In the genomic region with DNA sequence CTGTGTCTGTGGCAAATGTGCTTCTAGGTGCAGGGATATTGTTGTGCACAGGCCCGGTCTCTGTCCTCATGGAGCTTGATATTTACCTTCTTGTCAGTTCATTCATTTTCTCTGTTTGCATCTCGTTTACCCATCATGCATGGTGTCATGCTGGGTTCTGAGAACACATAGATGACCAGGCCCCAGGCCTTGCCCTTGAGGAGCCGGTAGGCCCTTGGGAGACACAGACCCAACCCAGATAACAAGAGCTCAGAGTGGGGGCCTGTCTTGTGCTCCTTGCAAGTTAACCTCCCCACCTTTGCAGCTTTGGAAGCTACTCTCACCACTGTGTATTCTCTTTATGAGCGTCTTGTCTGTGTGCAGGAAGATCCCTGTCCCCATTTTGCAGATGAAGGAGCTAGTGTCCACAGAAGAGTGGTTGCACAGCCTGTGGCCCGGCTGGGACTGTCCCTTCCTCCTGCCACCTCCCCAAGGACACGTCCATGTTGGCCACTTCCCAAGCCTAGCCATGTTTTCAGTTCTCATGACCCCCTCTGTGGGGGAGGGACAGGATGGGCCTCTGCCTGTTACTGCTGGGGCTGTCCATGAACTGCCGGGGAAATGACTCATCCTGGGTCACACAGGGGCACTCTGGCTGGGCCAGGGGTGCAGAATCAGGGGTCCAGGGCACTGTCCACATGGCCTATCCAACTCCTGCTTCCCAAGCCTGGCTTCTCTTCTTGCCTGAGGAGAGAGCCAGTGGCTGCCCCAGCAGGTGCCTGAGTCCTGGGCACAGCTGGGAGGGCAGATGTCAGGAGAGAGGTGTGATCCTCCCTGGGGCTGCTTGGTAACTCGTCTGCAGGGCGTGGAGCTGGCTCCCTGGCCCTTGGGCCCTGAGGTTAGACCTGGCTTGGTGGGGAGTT, we compare ENCODE assay signal across 9 cellular contexts. TPM values are rescaled to one million over a fixed set of nuclear protein-coding genes. Genes with fewer than 3 reads are reported as not detected.
A peak's percentile ranks its signal among the peaks of the same experiment; 100 is the strongest.
DNase-seq lines count a peak whose midpoint lies in the region; ATAC-seq and TF ChIP-seq lines count a peak whose summit lies in the region.
"Had no signal": no experiment of that assay in that cellular context is flagged by ENCODE, and none has a peak within 500 bp of the region (broad histone marks: within the 10 kb centered on the region; RNA-seq: fewer than 3 reads in every experiment).

No MANE protein-coding gene starts in this region.

- peaks cover 69% of the 10 kb centered on the region for H3K4me1 ChIP-seq in PC-9 (replicated peaks; ENCODE audit: insufficient read depth)

- H3K27me3 Mint-ChIP-seq in natural killer cell treated with Interleukin-12 subunit alpha and Interleukin-12 subunit beta and Interleukin-15 and Interleukin-18, amount 100 ng/mL, for 72 hours: no peaks in the 10 kb centered on the region

- TF ChIP-seq CTCF in PC-9 (conservative IDR thresholded peaks at IDR 0.05): no peak

- peaks cover 30% of the 10 kb centered on the region for H4K20me1 ChIP-seq in PC-9 (ENCODE audit: insufficient read depth)

- 0 out of 2 replicates have a peak, but pooled peaks cover 7% of the 10 kb centered on the region for H3K36me3 ChIP-seq in PC-9 (ENCODE audit: low read depth)

- intact Hi-C loops in PC-9 (cut with micrococcal nuclease; ENCODE audit: unreplicated experiment): loop anchor here (1.0 kb wide), 1 partner anchor 10 kb away; no protein-coding TSS in a partner anchor

- no TSS peak for BruUV-seq in PC-9 (replicated peaks; lab: Mats Ljungman, UMichigan)

- H3K79me2 ChIP-seq in PC-9 (ENCODE audit: low read depth): peaks cover 93% of the 10 kb centered on the region

- no peaks in the 10 kb centered on the region for H3K9me3 ChIP-seq in PC-9 (ENCODE audit: insufficient read depth, low read depth)

- peak overlapping the region; percentile 96 for H3K4me2 ChIP-seq in PC-9

- POLR2A ChIA-PET in PC-9 (lab: Charles Lee; ENCODE audit: unreplicated experiment): interaction anchor here (0.6 to 0.7 kb wide), 3 partner anchors 26 to 283 kb away, joined by 4 to 6 read pairs (median 5); a partner anchor contains a TSS

- peaks cover 22 to 32% of the 10 kb centered on the region in 2 donors for H3K4me1 Mint-ChIP-seq in natural killer cell treated with Interleukin-12 subunit alpha and Interleukin-12 subunit beta and Interleukin-15 and Interleukin-18, amount 100 ng/mL, for 72 hours (ENCODE audit: low read depth in 2 of 2)

- peak overlapping the region; percentile 55; the same call in 1 of the 2 replicates for H3K27ac ChIP-seq in PC-9
- H3K27ac ChIP-seq in epithelial cell of prostate: peak overlapping the region; percentile 31

- H3K27me3 ChIP-seq in PC-9 (ENCODE audit: insufficient read depth, low read depth): no peaks in the 10 kb centered on the region

- peak overlapping the region; percentile 52 for H3K4me3 ChIP-seq in PC-9

- no peaks in the 10 kb centered on the region for H3K9me2 ChIP-seq in PC-9 (ENCODE audit: insufficient read depth)

- H3K4me3 Mint-ChIP-seq in natural killer cell treated with Interleukin-12 subunit alpha and Interleukin-12 subunit beta and Interleukin-15 and Interleukin-18, amount 100 ng/mL, for 72 hours: peak overlapping the region; percentile 43

- H3K9me3 Mint-ChIP-seq in natural killer cell treated with Interleukin-12 subunit alpha and Interleukin-12 subunit beta and Interleukin-15 and Interleukin-18, amount 100 ng/mL, for 72 hours: no peaks in the 10 kb centered on the region

- H3K36me3 Mint-ChIP-seq in natural killer cell treated with Interleukin-12 subunit alpha and Interleukin-12 subunit beta and Interleukin-15 and Interleukin-18, amount 100 ng/mL, for 72 hours: no peaks in the 10 kb centered on the region

- CTCF ChIA-PET in PC-9 (lab: Charles Lee): interaction anchor here (0.6 to 1.3 kb wide), 4 partner anchors 10 to 283 kb away, joined by 3 to 6 read pairs (median 4); no protein-coding TSS in a partner anchor

- peaks cover 24% of the 10 kb centered on the region for H3F3A ChIP-seq in PC-9 (ENCODE audit: insufficient read depth, low read depth)

- peak overlapping the region; percentile 60 to 65 for H3K27ac Mint-ChIP-seq in natural killer cell treated with Interleukin-12 subunit alpha and Interleukin-12 subunit beta and Interleukin-15 and Interleukin-18, amount 100 ng/mL, for 72 hours

- peak in 1 of 2 donors; percentile 52 for ATAC-seq in natural killer cell treated with Interleukin-12 subunit alpha and Interleukin-12 subunit beta and Interleukin-15 and Interleukin-18, amount 100 ng/mL, for 72 hours
- ATAC-seq in HG02981 (IDR thresholded peaks at IDR 0.05; ENCODE audit: unreplicated experiment): no peak
- no peak for ATAC-seq in HG02678 (IDR thresholded peaks at IDR 0.05; ENCODE audit: unreplicated experiment)

- DNase-seq in CD1c-positive myeloid dendritic cell (ENCODE audit: extremely low spot score) (peak; percentile 23), PC-9 (peak in 1 of 2 experiments; percentile 51), epithelial cell of prostate (ENCODE audit: low read depth, low spot score) (no peak), RPMI8226 (no peak), occipital lobe (lab: John Stamatoyannopoulos, UW) (no peak)
- no peak for DNase-seq in natural killer cell treated with Interleukin-12 subunit alpha and Interleukin-12 subunit beta and Interleukin-15 and Interleukin-18, amount 100 ng/mL, for 72 hours (ENCODE audit: low spot score)
- DNase-seq: NCI-H1930 had no signal

- no peak overlapping the region for H2AFZ ChIP-seq in PC-9

RNA-seq across cellular contexts. Expression of a gene that starts 3.4 kb away (rescaled TPM):
- total RNA-seq in PC-9 (2021) (27.8 and 27.9 TPM in 2 replicates), occipital lobe (1.4 TPM)
- 1 to 10 TPM; 2.6 to 3.3 TPM for total RNA-seq in natural killer cell treated with Interleukin-12 subunit alpha and Interleukin-12 subunit beta and Interleukin-15 and Interleukin-18, amount 100 ng/mL, for 72 hours

RNA-seq across cellular contexts. Expression of a gene that starts 11.1 kb away (rescaled TPM):
- total RNA-seq in PC-9 (2021) (45.4 and 53.0 TPM in 2 replicates), occipital lobe (35.9 TPM)
- total RNA-seq in natural killer cell treated with Interleukin-12 subunit alpha and Interleukin-12 subunit beta and Interleukin-15 and Interleukin-18, amount 100 ng/mL, for 72 hours: 100 to 1,000 TPM in 1 of 2 donors, 10 to 100 TPM in 1; 76.2 to 111 TPM

RNA-seq across cellular contexts. Expression of a gene that starts 25.6 kb away (rescaled TPM):
- total RNA-seq in PC-9 (2021) (37.6 and 40.0 TPM in 2 replicates), occipital lobe (26.0 TPM)
- 10 to 100 TPM; 15.5 to 26.7 TPM for total RNA-seq in natural killer cell treated with Interleukin-12 subunit alpha and Interleukin-12 subunit beta and Interleukin-15 and Interleukin-18, amount 100 ng/mL, for 72 hours
